ENCODE assay signal across 7 cellular contexts in genomic region chr19:200203-200602, GRCh38.
DNase-seq lines count a peak whose midpoint lies in the region; ATAC-seq, FAIRE-seq and TF ChIP-seq lines count a peak whose summit lies in the region.
"Not testable (repeated sequence)": the region's sequence is repeated elsewhere in the genome, so short reads cannot be mapped to it uniquely, and the experiment has no call there.

No MANE protein-coding gene starts in this region.

- H3K27me3 Mint-ChIP-seq in type B pancreatic cell = not testable (repeated sequence)

- not testable (repeated sequence) for H3K4me1 Mint-ChIP-seq in type B pancreatic cell (ENCODE audit: unreplicated experiment)

- not testable (repeated sequence) for H3K4me2 ChIP-seq in HepG2 (ENCODE audit: low read depth, low read length)

- not testable (repeated sequence) for H3K36me3 Mint-ChIP-seq in type B pancreatic cell

- TF ChIP-seq RAD21 in HepG2 (CRISPR knock-in tag; IDR thresholded peaks at IDR 0.05) = not testable (repeated sequence)

- CTCF ChIA-PET in HepG2 (lab: Yijun Ruan, JAX; ENCODE audit: low intra/inter-chr PET ratio, low total read pairs) = not testable (repeated sequence)

- not testable (repeated sequence) for H3K9ac ChIP-seq in HepG2 (ENCODE audit: insufficient read depth, low read depth, low read length)

- H3K9me3 ChIP-seq in RWPE2 (ENCODE audit: severe bottlenecking); HepG2 (ENCODE audit: low read length); mucosa of descending colon; spleen: not testable (repeated sequence)

- not testable (repeated sequence) for TF ChIP-seq EP300 in HepG2 (IDR thresholded peaks at IDR 0.05; ENCODE audit: low read depth in 2 of 2, low read length in 2 of 2); HepG2 (CRISPR knock-in tag; IDR thresholded peaks at IDR 0.05; ENCODE audit: borderline replicate concordance)

- H4K20me1 ChIP-seq in HepG2 (ENCODE audit: insufficient read depth, low read length) = not testable (repeated sequence)

- not testable (repeated sequence) for ATAC-seq in RWPE2 (ENCODE audit: low read depth); left ventricle myocardium superior; HepG2; mucosa of descending colon

- H3K36me3 ChIP-seq in RWPE2 (ENCODE audit: low read depth); HepG2 (replicated peaks in 1 of 2; ENCODE audit: control insufficient read depth in 1 of 2, insufficient read depth in 2 of 2, low read length in 2 of 2); mucosa of descending colon (ENCODE audit: low read depth); spleen: not testable (repeated sequence)

- in situ Hi-C loops in HepG2 (cut with HindIII; ENCODE audit: extremely low pct_ligation_motif_present, low pct_unique_long_range_greater_than_20kb) = not testable (repeated sequence)

- intact Hi-C loops in left ventricle myocardium superior (cut with micrococcal nuclease); HepG2 (cut with micrococcal nuclease; ENCODE audit: unreplicated experiment); mucosa of descending colon (cut with DNase I, micrococcal nuclease); spleen (cut with DNase I; ENCODE audit: low total_unique reads): not testable (repeated sequence)

- H3K27ac Mint-ChIP-seq in type B pancreatic cell = not testable (repeated sequence)

- not testable (repeated sequence) for FAIRE-seq in HepG2 (lab: Jason Lieb, UNC)

- H3K4me1 ChIP-seq in RWPE2 (ENCODE audit: insufficient read depth, poor library complexity, severe bottlenecking); HepG2 (ENCODE audit: insufficient read depth, low read length); mucosa of descending colon (ENCODE audit: low read depth); spleen: not testable (repeated sequence)

- H3K79me2 ChIP-seq in HepG2 (ENCODE audit: insufficient read depth, low read length) = not testable (repeated sequence)

- BruUV-seq in HepG2 (replicated peaks; lab: Mats Ljungman, UMichigan) = not testable (repeated sequence)

- WGBS in HepG2 (ENCODE audit: low lambda C conversion rate) = 57% methylated on average over 9 of the region's 20 CpGs
- WGBS in spleen, 5 donors = 84 to 96% (median 92%) methylated on average over 8 to 9 of the region's 20 CpGs; no CpG with 5 or more reads in 1 of the 5 donors

- not testable (repeated sequence) for H3K4me3 ChIP-seq in RWPE2 (ENCODE audit: severe bottlenecking); HepG2 (replicated peaks in 1 of 3; ENCODE audit: insufficient read depth in 1 of 3, low read depth in 2 of 3, low read length in 3 of 3); mucosa of descending colon; spleen

- not testable (repeated sequence) for H3K9me3 Mint-ChIP-seq in type B pancreatic cell

- not testable (repeated sequence) for H2AFZ ChIP-seq in HepG2 (ENCODE audit: low read length)

- not testable (repeated sequence) for H3K4me3 Mint-ChIP-seq in type B pancreatic cell

- not testable (repeated sequence) for H3K27ac ChIP-seq in RWPE2 (ENCODE audit: poor library complexity, severe bottlenecking); HepG2 (ENCODE audit: extremely low read length, insufficient read depth, low read length); spleen

- peak; percentile 26 for DNase-seq in RWPE2 (ENCODE audit: low spot score)
- peak; percentile 30 for DNase-seq in activated CD8-positive, alpha-beta memory T cell treated with anti-CD3 and anti-CD28 coated beads, Interleukin-2, amount 50 U/mL, for 48 hours
- DNase-seq in left ventricle myocardium superior = peak; percentile 6
- not testable (repeated sequence) for DNase-seq in HepG2 (ENCODE audit: low spot score)
- peak in 2 of 3 donors; percentile 0 to 4 for DNase-seq in mucosa of descending colon
- peak; percentile 18 for DNase-seq in spleen
- peak; percentile 40 for DNase-seq in type B pancreatic cell (ENCODE audit: extremely low spot score, unreplicated experiment)

- POLR2A ChIA-PET in HepG2 (lab: Yijun Ruan, JAX) = not testable (repeated sequence)

- not testable (repeated sequence) for TF ChIP-seq CTCF in RWPE2 (IDR thresholded peaks at IDR 0.05; ENCODE audit: poor library complexity, severe bottlenecking); HepG2 (CRISPR knock-in tag; IDR thresholded peaks at IDR 0.05); mucosa of descending colon (IDR thresholded peaks at IDR 0.05); spleen (IDR thresholded peaks at IDR 0.05 in 8 of 11, conservative IDR thresholded peaks at IDR 0.05 in 3 of 11); type B pancreatic cell (conservative IDR thresholded peaks at IDR 0.05)

- not testable (repeated sequence) for H3K27me3 ChIP-seq in RWPE2 (ENCODE audit: insufficient read depth, poor library complexity, severe bottlenecking); HepG2 (ENCODE audit: control insufficient read depth in 1 of 2, insufficient read depth in 2 of 2, low read length in 2 of 2); spleen (replicated peaks in 1 of 7)

- TF ChIP-seq POLR2A in HepG2 (IDR thresholded peaks at IDR 0.05; ENCODE audit: insufficient read depth in 1 of 2, low read depth in 2 of 2, low read length in 2 of 2); spleen (IDR thresholded peaks at IDR 0.05): not testable (repeated sequence)

TF ChIP-seq in HepG2, 621 proteins besides CTCF, POLR2A, EP300 and RAD21:
- TF ChIP-seq, protein P1, sequence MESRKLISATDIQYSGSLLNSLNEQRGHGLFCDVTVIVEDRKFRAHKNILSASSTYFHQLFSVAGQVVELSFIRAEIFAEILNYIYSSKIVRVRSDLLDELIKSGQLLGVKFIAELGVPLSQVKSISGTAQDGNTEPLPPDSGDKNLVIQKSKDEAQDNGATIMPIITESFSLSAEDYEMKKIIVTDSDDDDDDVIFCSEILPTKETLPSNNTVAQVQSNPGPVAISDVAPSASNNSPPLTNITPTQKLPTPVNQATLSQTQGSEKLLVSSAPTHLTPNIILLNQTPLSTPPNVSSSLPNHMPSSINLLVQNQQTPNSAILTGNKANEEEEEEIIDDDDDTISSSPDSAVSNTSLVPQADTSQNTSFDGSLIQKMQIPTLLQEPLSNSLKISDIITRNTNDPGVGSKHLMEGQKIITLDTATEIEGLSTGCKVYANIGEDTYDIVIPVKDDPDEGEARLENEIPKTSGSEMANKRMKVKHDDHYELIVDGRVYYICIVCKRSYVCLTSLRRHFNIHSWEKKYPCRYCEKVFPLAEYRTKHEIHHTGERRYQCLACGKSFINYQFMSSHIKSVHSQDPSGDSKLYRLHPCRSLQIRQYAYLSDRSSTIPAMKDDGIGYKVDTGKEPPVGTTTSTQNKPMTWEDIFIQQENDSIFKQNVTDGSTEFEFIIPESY (CRISPR knock-in tag; IDR thresholded peaks at IDR 0.05) = peak; percentile 73
- TF ChIP-seq NR2C2 (CRISPR knock-in tag; IDR thresholded peaks at IDR 0.05; ENCODE audit: borderline replicate concordance) = 0 out of 2 replicates have a peak, but pooled peaks have one; percentile 41
- TF ChIP-seq, protein P2, sequence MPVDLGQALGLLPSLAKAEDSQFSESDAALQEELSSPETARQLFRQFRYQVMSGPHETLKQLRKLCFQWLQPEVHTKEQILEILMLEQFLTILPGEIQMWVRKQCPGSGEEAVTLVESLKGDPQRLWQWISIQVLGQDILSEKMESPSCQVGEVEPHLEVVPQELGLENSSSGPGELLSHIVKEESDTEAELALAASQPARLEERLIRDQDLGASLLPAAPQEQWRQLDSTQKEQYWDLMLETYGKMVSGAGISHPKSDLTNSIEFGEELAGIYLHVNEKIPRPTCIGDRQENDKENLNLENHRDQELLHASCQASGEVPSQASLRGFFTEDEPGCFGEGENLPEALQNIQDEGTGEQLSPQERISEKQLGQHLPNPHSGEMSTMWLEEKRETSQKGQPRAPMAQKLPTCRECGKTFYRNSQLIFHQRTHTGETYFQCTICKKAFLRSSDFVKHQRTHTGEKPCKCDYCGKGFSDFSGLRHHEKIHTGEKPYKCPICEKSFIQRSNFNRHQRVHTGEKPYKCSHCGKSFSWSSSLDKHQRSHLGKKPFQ (CRISPR knock-in tag; IDR thresholded peaks at IDR 0.05; ENCODE audit: insufficient replicate concordance) = peak; percentile 95
